ENCODE assay signal across 8 cellular contexts in the genomic region with DNA sequence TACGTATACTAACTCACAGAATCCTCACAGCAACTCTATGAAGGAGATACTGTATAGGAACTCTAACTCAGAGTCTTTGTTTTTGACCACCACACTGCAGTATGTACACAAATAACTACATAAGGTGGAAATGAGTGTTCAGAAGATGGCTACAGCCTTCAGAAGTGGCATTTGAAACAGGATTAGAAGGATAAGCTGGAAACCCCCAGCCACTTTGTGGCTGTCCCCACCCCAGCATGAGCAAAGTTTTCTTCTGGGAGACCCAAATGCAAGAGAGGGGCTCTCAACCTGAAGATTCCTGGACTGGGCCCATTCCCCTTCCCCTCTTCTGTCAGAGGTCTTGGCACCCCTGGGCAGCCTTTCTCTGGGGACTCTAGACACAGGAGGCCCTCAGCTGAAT. TPM values are rescaled to one million over a fixed set of nuclear protein-coding genes. Genes with fewer than 3 reads are reported as not detected.
DNase-seq lines count a peak whose midpoint lies in the region; ATAC-seq and TF ChIP-seq lines count a peak whose summit lies in the region.

No MANE protein-coding gene starts in this region.

- no peaks in the 10 kb centered on the region for H3K36me3 Mint-ChIP-seq in CD4-positive, CD25-positive, alpha-beta regulatory T cell
- peaks cover 16% of the 10 kb centered on the region for H3K36me3 Mint-ChIP-seq in dendritic cell treated with granulocyte-macrophage colony-stimulating factor and Interleukin-4, amounts not matched to agents 40 ng/mL and 50 ng/mL, for 4 days (ENCODE audit: low read depth)
- no peaks in the 10 kb centered on the region for H3K36me3 Mint-ChIP-seq in progenitor cell of endocrine pancreas (ENCODE audit: insufficient read depth)

- no peak for TF ChIP-seq POLR2A in GM18505 (IDR thresholded peaks at IDR 0.05; ENCODE audit: borderline replicate concordance, extremely low read depth, insufficient read depth, insufficient read length)

- BruUV-seq in PC-9 (replicated peaks; lab: Mats Ljungman, UMichigan): no TSS peak

- H3K9me3 ChIP-seq in CD4-positive, CD25-positive, alpha-beta regulatory T cell (ENCODE audit: control insufficient read depth in 2 of 2, low read length in 2 of 2): no peaks in the 10 kb centered on the region
- H3K9me3 ChIP-seq in PC-9 (ENCODE audit: insufficient read depth, low read depth): no peaks in the 10 kb centered on the region

- peak overlapping the region; percentile 89 to 99 (median 95) for H3K4me3 Mint-ChIP-seq in CD4-positive, CD25-positive, alpha-beta regulatory T cell
- peak overlapping the region; percentile 80 for H3K4me3 Mint-ChIP-seq in dendritic cell treated with granulocyte-macrophage colony-stimulating factor and Interleukin-4, amounts not matched to agents 40 ng/mL and 50 ng/mL, for 4 days
- peak overlapping the region; percentile 74 for H3K4me3 Mint-ChIP-seq in progenitor cell of endocrine pancreas (ENCODE audit: low read depth)

- no peak for TF ChIP-seq CTCF in PC-9 (conservative IDR thresholded peaks at IDR 0.05)
- no peak for TF ChIP-seq CTCF in progenitor cell of endocrine pancreas (IDR thresholded peaks at IDR 0.05; ENCODE audit: unreplicated experiment)
- no peak for TF ChIP-seq CTCF in GM10266 (IDR thresholded peaks at IDR 0.05; ENCODE audit: control insufficient read depth, insufficient read depth, low read depth, missing control alignments)

- peaks cover 44 to 88% (median 72%) of the 10 kb centered on the region in 4 donors for H3K4me1 Mint-ChIP-seq in CD4-positive, CD25-positive, alpha-beta regulatory T cell
- peaks cover 93% of the 10 kb centered on the region for H3K4me1 Mint-ChIP-seq in dendritic cell treated with granulocyte-macrophage colony-stimulating factor and Interleukin-4, amounts not matched to agents 40 ng/mL and 50 ng/mL, for 4 days (ENCODE audit: low read depth)
- H3K4me1 Mint-ChIP-seq in progenitor cell of endocrine pancreas (ENCODE audit: low read depth): peaks cover 54% of the 10 kb centered on the region

- H3K27me3 Mint-ChIP-seq in CD4-positive, CD25-positive, alpha-beta regulatory T cell: peaks cover 6% of the 10 kb centered on the region
- no peaks in the 10 kb centered on the region for H3K27me3 Mint-ChIP-seq in dendritic cell treated with granulocyte-macrophage colony-stimulating factor and Interleukin-4, amounts not matched to agents 40 ng/mL and 50 ng/mL, for 4 days
- no peaks in the 10 kb centered on the region for H3K27me3 Mint-ChIP-seq in progenitor cell of endocrine pancreas

- H3K4me3 ChIP-seq in CD4-positive, CD25-positive, alpha-beta regulatory T cell (ENCODE audit: low read depth, low read length): peak overlapping the region; percentile 31
- peak overlapping the region; percentile 90; the same call in 1 of the 2 replicates for H3K4me3 ChIP-seq in PC-9

- DNase-seq in CD4-positive, CD25-positive, alpha-beta regulatory T cell: no peak
- no peak for DNase-seq in PC-9
- DNase-seq in progenitor cell of endocrine pancreas (ENCODE audit: low spot score, unreplicated experiment): no peak
- no peak for DNase-seq in GM10266 (ENCODE audit: extremely low spot score)
- DNase-seq in DMS 273 treated with DMSO at 0.1 percent for 48 hours (lab: John Stamatoyannopoulos, UW): no peak
- no peak for DNase-seq in NCI-H1436 treated with DMSO at 0.1 percent for 48 hours (lab: John Stamatoyannopoulos, UW)

- H3F3A ChIP-seq in PC-9 (ENCODE audit: insufficient read depth, low read depth): peaks cover 62% of the 10 kb centered on the region

- peaks cover 77% of the 10 kb centered on the region for H3K79me2 ChIP-seq in PC-9 (ENCODE audit: low read depth)

- intact Hi-C loops in PC-9 (cut with micrococcal nuclease; ENCODE audit: unreplicated experiment): loop anchor here (5.0 kb wide), 1 partner anchor 95 kb away; no protein-coding TSS in a partner anchor
- intact Hi-C loops in dendritic cell treated with granulocyte-macrophage colony-stimulating factor and Interleukin-4, amounts not matched to agents 40 ng/mL and 50 ng/mL, for 4 days (cut with micrococcal nuclease): no loop called here

- no peaks in the 10 kb centered on the region for H3K36me3 ChIP-seq in CD4-positive, CD25-positive, alpha-beta regulatory T cell (ENCODE audit: control insufficient read depth, insufficient read depth, low read length)
- no peaks in the 10 kb centered on the region for H3K36me3 ChIP-seq in PC-9 (ENCODE audit: low read depth)

- no peaks in the 10 kb centered on the region for H3K9me3 Mint-ChIP-seq in CD4-positive, CD25-positive, alpha-beta regulatory T cell
- H3K9me3 Mint-ChIP-seq in dendritic cell treated with granulocyte-macrophage colony-stimulating factor and Interleukin-4, amounts not matched to agents 40 ng/mL and 50 ng/mL, for 4 days: no peaks in the 10 kb centered on the region
- H3K9me3 Mint-ChIP-seq in progenitor cell of endocrine pancreas (ENCODE audit: low read depth): no peaks in the 10 kb centered on the region

- CTCF ChIA-PET in PC-9 (lab: Charles Lee): interaction anchor here (1.4 to 1.6 kb wide), 2 partner anchors 29 to 33 kb away, joined by 9 to 12 read pairs; no protein-coding TSS in a partner anchor

- no peaks in the 10 kb centered on the region for H3K27me3 ChIP-seq in CD4-positive, CD25-positive, alpha-beta regulatory T cell (ENCODE audit: control insufficient read depth, insufficient read depth, low read length)
- H3K27me3 ChIP-seq in PC-9 (ENCODE audit: insufficient read depth, low read depth): no peaks in the 10 kb centered on the region

- no peak for ATAC-seq in CD4-positive, CD25-positive, alpha-beta regulatory T cell (ENCODE audit: low read depth in 2 of 2)
- ATAC-seq in GM18505 (IDR thresholded peaks at IDR 0.05; ENCODE audit: unreplicated experiment): no peak

- no peaks in the 10 kb centered on the region for H4K20me1 ChIP-seq in PC-9 (ENCODE audit: insufficient read depth)

- peak overlapping the region; percentile 38 to 94 (median 94) for H3K27ac Mint-ChIP-seq in CD4-positive, CD25-positive, alpha-beta regulatory T cell
- peak overlapping the region; percentile 94 for H3K27ac Mint-ChIP-seq in dendritic cell treated with granulocyte-macrophage colony-stimulating factor and Interleukin-4, amounts not matched to agents 40 ng/mL and 50 ng/mL, for 4 days
- peak overlapping the region; percentile 91 for H3K27ac Mint-ChIP-seq in progenitor cell of endocrine pancreas

- H3K4me2 ChIP-seq in PC-9: peak overlapping the region; percentile 96

- POLR2A ChIA-PET in PC-9 (lab: Charles Lee; ENCODE audit: unreplicated experiment): no interaction called here

- H2AFZ ChIP-seq in PC-9: no peak overlapping the region

- peaks cover 88% of the 10 kb centered on the region for H3K4me1 ChIP-seq in CD4-positive, CD25-positive, alpha-beta regulatory T cell (ENCODE audit: control insufficient read depth, insufficient read depth, low read length, poor library complexity, severe bottlenecking)
- H3K4me1 ChIP-seq in PC-9 (replicated peaks; ENCODE audit: insufficient read depth): peaks cover 77% of the 10 kb centered on the region

- no peaks in the 10 kb centered on the region for H3K9me2 ChIP-seq in PC-9 (ENCODE audit: insufficient read depth)

- H3K27ac ChIP-seq in CD4-positive, CD25-positive, alpha-beta regulatory T cell (ENCODE audit: insufficient read depth, low read length, poor library complexity, severe bottlenecking): peak overlapping the region; percentile 90
- peak overlapping the region; percentile 90 for H3K27ac ChIP-seq in PC-9

RNA-seq across cellular contexts. Expression of a gene that starts 43.2 kb away (rescaled TPM):
- 42.6 TPM for total RNA-seq in CD4-positive, CD25-positive, alpha-beta regulatory T cell
- polyA plus RNA-seq in CD4-positive, CD25-positive, alpha-beta regulatory T cell: 10 to 100 TPM; 45.2 to 54.1 (median 51.9) TPM
- total RNA-seq in PC-9 (2021): 13.6 and 16.8 TPM in 2 replicates
- 52.7 and 59.0 TPM in 2 replicates for total RNA-seq in progenitor cell of endocrine pancreas
